Comparison of ENCODE assay signal across 23 cellular contexts in genomic region chr3:5504135-5504534, GRCh38.
"Had no signal": no experiment of that assay in that cellular context is flagged by ENCODE, and none has a peak within 500 bp of the region (broad histone marks: within the 10 kb centered on the region; RNA-seq: fewer than 3 reads in every experiment).

No MANE protein-coding gene starts in this region.

- H3K4me1 ChIP-seq: esophagus muscularis mucosa, gastroesophageal sphincter, parathyroid adenoma, psoas muscle, right lobe of liver, suprapubic skin, thyroid gland had no signal

- H3K27me3 ChIP-seq: esophagus muscularis mucosa, gastroesophageal sphincter, right lobe of liver, suprapubic skin, thyroid gland had no signal

- H3K27ac ChIP-seq: epithelial cell of prostate, esophagus muscularis mucosa, gastroesophageal sphincter, parathyroid adenoma, psoas muscle, right lobe of liver, suprapubic skin, thyroid gland had no signal

- H3K9me3 ChIP-seq: psoas muscle, right lobe of liver, thyroid gland had no signal

- ATAC-seq: effector memory CD8-positive, alpha-beta T cell; gastroesophageal sphincter; left colon; left ventricle myocardium superior; psoas muscle; right lobe of liver; stimulated activated effector memory CD8-positive, alpha-beta T cell treated with anti-CD3 and anti-CD28 coated beads, Interleukin-12 subunit alpha, Interleukin-12 subunit beta, amount 100 ng/mL, for 72 hours; stimulated activated naive CD8-positive, alpha-beta T cell treated with anti-CD3 and anti-CD28 coated beads, Interleukin-15, Interleukin-2, amounts not matched to agents 100 U/mL and 50 U/mL, for 24 hours had no signal

- FAIRE-seq: urothelium cell line had no signal

- DNase-seq: effector memory CD8-positive, alpha-beta T cell; glutamatergic neuron; left colon; left ventricle myocardium superior; mesenchymal stem cell; midbrain; naive B cell; occipital lobe; psoas muscle; retina; right lobe of liver; stimulated activated CD4-positive, alpha-beta T cell treated with anti-CD3 and anti-CD28 coated beads, Interleukin-4, amount 100 ng/mL, for 1 hour; stimulated activated CD8-positive, alpha-beta memory T cell treated with anti-CD3 and anti-CD28 coated beads, Interleukin-4, amount 100 ng/mL, for 48 hours; stimulated activated naive CD8-positive, alpha-beta T cell treated with anti-CD3 and anti-CD28 coated beads, Interleukin-15, Interleukin-2, amounts not matched to agents 100 U/mL and 50 U/mL, for 24 hours; thyroid gland had no signal

- H3K36me3 ChIP-seq: esophagus muscularis mucosa, gastroesophageal sphincter, right lobe of liver, suprapubic skin, thyroid gland had no signal

- H3K4me3 ChIP-seq: esophagus muscularis mucosa, gastroesophageal sphincter, lung, psoas muscle, right lobe of liver, suprapubic skin, thyroid gland had no signal
